ENCODE assay signal across 1 cellular context in the genomic region with DNA sequence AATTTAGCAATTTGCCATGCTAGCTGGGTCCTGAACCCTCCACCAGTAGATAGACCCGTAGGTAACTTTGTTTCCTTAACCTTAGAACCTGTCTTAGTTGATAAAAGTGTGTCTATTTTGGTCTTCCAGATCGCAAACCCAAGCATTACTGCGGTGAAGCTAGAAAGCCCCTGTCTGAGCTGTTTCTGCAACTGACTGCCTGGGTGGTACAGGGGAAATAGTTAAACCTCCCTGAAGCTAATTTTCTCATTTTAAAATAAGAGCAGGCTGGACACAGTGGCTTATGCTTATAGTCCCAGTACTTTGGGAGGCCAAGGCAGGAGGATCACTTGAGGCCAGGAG.
A peak's percentile ranks its signal among the peaks of the same experiment; 100 is the strongest.
TF ChIP-seq lines count a peak whose summit lies in the region.

No MANE protein-coding gene starts in this region.

TF ChIP-seq in GM12878, 131 proteins besides CTCF, POLR2A, EP300 and RAD21 (continued from another document):
- TF ChIP-seq, protein P1, sequence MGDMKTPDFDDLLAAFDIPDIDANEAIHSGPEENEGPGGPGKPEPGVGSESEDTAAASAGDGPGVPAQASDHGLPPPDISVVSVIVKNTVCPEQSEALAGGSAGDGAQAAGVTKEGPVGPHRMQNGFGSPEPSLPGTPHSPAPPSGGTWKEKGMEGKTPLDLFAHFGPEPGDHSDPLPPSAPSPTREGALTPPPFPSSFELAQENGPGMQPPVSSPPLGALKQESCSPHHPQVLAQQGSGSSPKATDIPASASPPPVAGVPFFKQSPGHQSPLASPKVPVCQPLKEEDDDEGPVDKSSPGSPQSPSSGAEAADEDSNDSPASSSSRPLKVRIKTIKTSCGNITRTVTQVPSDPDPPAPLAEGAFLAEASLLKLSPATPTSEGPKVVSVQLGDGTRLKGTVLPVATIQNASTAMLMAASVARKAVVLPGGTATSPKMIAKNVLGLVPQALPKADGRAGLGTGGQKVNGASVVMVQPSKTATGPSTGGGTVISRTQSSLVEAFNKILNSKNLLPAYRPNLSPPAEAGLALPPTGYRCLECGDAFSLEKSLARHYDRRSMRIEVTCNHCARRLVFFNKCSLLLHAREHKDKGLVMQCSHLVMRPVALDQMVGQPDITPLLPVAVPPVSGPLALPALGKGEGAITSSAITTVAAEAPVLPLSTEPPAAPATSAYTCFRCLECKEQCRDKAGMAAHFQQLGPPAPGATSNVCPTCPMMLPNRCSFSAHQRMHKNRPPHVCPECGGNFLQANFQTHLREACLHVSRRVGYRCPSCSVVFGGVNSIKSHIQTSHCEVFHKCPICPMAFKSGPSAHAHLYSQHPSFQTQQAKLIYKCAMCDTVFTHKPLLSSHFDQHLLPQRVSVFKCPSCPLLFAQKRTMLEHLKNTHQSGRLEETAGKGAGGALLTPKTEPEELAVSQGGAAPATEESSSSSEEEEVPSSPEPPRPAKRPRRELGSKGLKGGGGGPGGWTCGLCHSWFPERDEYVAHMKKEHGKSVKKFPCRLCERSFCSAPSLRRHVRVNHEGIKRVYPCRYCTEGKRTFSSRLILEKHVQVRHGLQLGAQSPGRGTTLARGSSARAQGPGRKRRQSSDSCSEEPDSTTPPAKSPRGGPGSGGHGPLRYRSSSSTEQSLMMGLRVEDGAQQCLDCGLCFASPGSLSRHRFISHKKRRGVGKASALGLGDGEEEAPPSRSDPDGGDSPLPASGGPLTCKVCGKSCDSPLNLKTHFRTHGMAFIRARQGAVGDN (IDR thresholded peaks at IDR 0.05), result peak; percentile 51
- peak; percentile 36 for TF ChIP-seq NR2F1 (conservative IDR thresholded peaks at IDR 0.05)
- TF ChIP-seq SREBF2 (IDR thresholded peaks at IDR 0.05; ENCODE audit: low read length), result no peak
- TF ChIP-seq, protein P2, sequence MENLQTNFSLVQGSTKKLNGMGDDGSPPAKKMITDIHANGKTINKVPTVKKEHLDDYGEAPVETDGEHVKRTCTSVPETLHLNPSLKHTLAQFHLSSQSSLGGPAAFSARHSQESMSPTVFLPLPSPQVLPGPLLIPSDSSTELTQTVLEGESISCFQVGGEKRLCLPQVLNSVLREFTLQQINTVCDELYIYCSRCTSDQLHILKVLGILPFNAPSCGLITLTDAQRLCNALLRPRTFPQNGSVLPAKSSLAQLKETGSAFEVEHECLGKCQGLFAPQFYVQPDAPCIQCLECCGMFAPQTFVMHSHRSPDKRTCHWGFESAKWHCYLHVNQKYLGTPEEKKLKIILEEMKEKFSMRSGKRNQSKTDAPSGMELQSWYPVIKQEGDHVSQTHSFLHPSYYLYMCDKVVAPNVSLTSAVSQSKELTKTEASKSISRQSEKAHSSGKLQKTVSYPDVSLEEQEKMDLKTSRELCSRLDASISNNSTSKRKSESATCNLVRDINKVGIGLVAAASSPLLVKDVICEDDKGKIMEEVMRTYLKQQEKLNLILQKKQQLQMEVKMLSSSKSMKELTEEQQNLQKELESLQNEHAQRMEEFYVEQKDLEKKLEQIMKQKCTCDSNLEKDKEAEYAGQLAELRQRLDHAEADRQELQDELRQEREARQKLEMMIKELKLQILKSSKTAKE (IDR thresholded peaks at IDR 0.05; ENCODE audit: low read depth, poor library complexity, severe bottlenecking), result peak; percentile 70
- TF ChIP-seq, protein P3, sequence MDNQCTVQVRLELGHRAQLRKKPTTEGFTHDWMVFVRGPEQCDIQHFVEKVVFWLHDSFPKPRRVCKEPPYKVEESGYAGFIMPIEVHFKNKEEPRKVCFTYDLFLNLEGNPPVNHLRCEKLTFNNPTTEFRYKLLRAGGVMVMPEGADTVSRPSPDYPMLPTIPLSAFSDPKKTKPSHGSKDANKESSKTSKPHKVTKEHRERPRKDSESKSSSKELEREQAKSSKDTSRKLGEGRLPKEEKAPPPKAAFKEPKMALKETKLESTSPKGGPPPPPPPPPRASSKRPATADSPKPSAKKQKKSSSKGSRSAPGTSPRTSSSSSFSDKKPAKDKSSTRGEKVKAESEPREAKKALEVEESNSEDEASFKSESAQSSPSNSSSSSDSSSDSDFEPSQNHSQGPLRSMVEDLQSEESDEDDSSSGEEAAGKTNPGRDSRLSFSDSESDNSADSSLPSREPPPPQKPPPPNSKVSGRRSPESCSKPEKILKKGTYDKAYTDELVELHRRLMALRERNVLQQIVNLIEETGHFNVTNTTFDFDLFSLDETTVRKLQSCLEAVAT (IDR thresholded peaks at IDR 0.05), result peak; percentile 64
- TF ChIP-seq RELA (IDR thresholded peaks at IDR 0.05; ENCODE audit: borderline replicate concordance, partially characterized antibody), result peak; percentile 63
- TF ChIP-seq, protein P4, sequence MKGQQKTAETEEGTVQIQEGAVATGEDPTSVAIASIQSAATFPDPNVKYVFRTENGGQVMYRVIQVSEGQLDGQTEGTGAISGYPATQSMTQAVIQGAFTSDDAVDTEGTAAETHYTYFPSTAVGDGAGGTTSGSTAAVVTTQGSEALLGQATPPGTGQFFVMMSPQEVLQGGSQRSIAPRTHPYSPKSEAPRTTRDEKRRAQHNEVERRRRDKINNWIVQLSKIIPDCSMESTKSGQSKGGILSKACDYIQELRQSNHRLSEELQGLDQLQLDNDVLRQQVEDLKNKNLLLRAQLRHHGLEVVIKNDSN (IDR thresholded peaks at IDR 0.05; ENCODE audit: borderline replicate concordance, extremely low read length, insufficient read depth, low read depth, low read length), result no peak
- peak; percentile 59 for TF ChIP-seq NFIC (IDR thresholded peaks at IDR 0.05; ENCODE audit: low read depth, low read length)
- TF ChIP-seq, protein P5, sequence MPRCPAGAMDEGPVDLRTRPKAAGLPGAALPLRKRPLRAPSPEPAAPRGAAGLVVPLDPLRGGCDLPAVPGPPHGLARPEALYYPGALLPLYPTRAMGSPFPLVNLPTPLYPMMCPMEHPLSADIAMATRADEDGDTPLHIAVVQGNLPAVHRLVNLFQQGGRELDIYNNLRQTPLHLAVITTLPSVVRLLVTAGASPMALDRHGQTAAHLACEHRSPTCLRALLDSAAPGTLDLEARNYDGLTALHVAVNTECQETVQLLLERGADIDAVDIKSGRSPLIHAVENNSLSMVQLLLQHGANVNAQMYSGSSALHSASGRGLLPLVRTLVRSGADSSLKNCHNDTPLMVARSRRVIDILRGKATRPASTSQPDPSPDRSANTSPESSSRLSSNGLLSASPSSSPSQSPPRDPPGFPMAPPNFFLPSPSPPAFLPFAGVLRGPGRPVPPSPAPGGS (IDR thresholded peaks at IDR 0.05; ENCODE audit: borderline replicate concordance, insufficient read depth, low read depth, low read length, poor library complexity, severe bottlenecking), result no peak
- TF ChIP-seq, protein P6, sequence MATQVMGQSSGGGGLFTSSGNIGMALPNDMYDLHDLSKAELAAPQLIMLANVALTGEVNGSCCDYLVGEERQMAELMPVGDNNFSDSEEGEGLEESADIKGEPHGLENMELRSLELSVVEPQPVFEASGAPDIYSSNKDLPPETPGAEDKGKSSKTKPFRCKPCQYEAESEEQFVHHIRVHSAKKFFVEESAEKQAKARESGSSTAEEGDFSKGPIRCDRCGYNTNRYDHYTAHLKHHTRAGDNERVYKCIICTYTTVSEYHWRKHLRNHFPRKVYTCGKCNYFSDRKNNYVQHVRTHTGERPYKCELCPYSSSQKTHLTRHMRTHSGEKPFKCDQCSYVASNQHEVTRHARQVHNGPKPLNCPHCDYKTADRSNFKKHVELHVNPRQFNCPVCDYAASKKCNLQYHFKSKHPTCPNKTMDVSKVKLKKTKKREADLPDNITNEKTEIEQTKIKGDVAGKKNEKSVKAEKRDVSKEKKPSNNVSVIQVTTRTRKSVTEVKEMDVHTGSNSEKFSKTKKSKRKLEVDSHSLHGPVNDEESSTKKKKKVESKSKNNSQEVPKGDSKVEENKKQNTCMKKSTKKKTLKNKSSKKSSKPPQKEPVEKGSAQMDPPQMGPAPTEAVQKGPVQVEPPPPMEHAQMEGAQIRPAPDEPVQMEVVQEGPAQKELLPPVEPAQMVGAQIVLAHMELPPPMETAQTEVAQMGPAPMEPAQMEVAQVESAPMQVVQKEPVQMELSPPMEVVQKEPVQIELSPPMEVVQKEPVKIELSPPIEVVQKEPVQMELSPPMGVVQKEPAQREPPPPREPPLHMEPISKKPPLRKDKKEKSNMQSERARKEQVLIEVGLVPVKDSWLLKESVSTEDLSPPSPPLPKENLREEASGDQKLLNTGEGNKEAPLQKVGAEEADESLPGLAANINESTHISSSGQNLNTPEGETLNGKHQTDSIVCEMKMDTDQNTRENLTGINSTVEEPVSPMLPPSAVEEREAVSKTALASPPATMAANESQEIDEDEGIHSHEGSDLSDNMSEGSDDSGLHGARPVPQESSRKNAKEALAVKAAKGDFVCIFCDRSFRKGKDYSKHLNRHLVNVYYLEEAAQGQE (IDR thresholded peaks at IDR 0.05; ENCODE audit: low read depth, low read length), result no peak
- TF ChIP-seq MEF2B (IDR thresholded peaks at IDR 0.05; ENCODE audit: partially characterized antibody, poor library complexity, severe bottlenecking), result peak; percentile 85
- TF ChIP-seq, protein P7, sequence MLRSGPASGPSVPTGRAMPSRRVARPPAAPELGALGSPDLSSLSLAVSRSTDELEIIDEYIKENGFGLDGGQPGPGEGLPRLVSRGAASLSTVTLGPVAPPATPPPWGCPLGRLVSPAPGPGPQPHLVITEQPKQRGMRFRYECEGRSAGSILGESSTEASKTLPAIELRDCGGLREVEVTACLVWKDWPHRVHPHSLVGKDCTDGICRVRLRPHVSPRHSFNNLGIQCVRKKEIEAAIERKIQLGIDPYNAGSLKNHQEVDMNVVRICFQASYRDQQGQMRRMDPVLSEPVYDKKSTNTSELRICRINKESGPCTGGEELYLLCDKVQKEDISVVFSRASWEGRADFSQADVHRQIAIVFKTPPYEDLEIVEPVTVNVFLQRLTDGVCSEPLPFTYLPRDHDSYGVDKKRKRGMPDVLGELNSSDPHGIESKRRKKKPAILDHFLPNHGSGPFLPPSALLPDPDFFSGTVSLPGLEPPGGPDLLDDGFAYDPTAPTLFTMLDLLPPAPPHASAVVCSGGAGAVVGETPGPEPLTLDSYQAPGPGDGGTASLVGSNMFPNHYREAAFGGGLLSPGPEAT (IDR thresholded peaks at IDR 0.05; ENCODE audit: low read depth), result peak; percentile 81
- TF ChIP-seq SP1 (IDR thresholded peaks at IDR 0.05; ENCODE audit: low read depth, low read length), result peak; percentile 51
- no peak for TF ChIP-seq ZNF384 (IDR thresholded peaks at IDR 0.05; ENCODE audit: borderline replicate concordance, low read depth, low read length)
- no peak for TF ChIP-seq IKZF1 (conservative IDR thresholded peaks at IDR 0.05)
- TF ChIP-seq, protein P8, sequence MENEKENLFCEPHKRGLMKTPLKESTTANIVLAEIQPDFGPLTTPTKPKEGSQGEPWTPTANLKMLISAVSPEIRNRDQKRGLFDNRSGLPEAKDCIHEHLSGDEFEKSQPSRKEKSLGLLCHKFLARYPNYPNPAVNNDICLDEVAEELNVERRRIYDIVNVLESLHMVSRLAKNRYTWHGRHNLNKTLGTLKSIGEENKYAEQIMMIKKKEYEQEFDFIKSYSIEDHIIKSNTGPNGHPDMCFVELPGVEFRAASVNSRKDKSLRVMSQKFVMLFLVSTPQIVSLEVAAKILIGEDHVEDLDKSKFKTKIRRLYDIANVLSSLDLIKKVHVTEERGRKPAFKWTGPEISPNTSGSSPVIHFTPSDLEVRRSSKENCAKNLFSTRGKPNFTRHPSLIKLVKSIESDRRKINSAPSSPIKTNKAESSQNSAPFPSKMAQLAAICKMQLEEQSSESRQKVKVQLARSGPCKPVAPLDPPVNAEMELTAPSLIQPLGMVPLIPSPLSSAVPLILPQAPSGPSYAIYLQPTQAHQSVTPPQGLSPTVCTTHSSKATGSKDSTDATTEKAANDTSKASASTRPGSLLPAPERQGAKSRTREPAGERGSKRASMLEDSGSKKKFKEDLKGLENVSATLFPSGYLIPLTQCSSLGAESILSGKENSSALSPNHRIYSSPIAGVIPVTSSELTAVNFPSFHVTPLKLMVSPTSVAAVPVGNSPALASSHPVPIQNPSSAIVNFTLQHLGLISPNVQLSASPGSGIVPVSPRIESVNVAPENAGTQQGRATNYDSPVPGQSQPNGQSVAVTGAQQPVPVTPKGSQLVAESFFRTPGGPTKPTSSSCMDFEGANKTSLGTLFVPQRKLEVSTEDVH (IDR thresholded peaks at IDR 0.05; ENCODE audit: low read depth, partially characterized antibody), result no peak
